In genomic region chr5:159099049-159099760, GRCh38 we compare ENCODE assay signal across 8 cellular contexts. TPM values are rescaled to one million over a fixed set of nuclear protein-coding genes. Genes with fewer than 3 reads are reported as not detected.
A peak's percentile ranks its signal among the peaks of the same experiment; 100 is the strongest.
DNase-seq lines count a peak whose midpoint lies in the region; ATAC-seq, FAIRE-seq and TF ChIP-seq lines count a peak whose summit lies in the region.

No MANE protein-coding gene starts in this region.

- H3K36me3 ChIP-seq in ACC112 (ENCODE audit: insufficient read depth, low read length), result no peaks in the 10 kb centered on the region
- no peaks in the 10 kb centered on the region for H3K36me3 ChIP-seq in brain microvascular endothelial cell (replicated peaks)
- H3K36me3 ChIP-seq in spleen, result peaks cover 0 to 8% (median 2%) of the 10 kb centered on the region in 6 donors

- H3K27me3 ChIP-seq in ACC112 (ENCODE audit: insufficient read depth, low read length) (no peaks in the 10 kb centered on the region), brain microvascular endothelial cell (replicated peaks) (no peaks in the 10 kb centered on the region), spleen (replicated peaks in 1 of 7) (peaks cover 0 to 93% (median 34%) of the 10 kb centered on the region in 7 donors)

- H3K4me3 ChIP-seq in ACC112 (ENCODE audit: low read depth, low read length) (peak overlapping the region; percentile 89), brain microvascular endothelial cell (ENCODE audit: low read depth, low read length) (peak overlapping the region; percentile 68), spleen (peak overlapping the region; percentile 46 to 75 (median 62))

- TF ChIP-seq POLR2A in spleen (IDR thresholded peaks at IDR 0.05), result no peak

- H3K79me2 ChIP-seq in ACC112 (ENCODE audit: control insufficient read depth, insufficient read depth, low read length, unreplicated experiment), result peaks cover 77% of the 10 kb centered on the region

- WGBS in spleen, 5 donors, result 1% methylated on average over 27 to 55 of the region's 55 CpGs

- DNase-seq in GM18507 (ENCODE audit: extremely low spot score, insufficient read length, low read depth) (no peak), HPDE6-E6E7 (ENCODE audit: extremely low spot score) (peak; percentile 39), brain microvascular endothelial cell (no peak), iPS-NIHi7 (ENCODE audit: extremely low spot score) (peak; percentile 49), spleen (peak; percentile 90)

- no peaks in the 10 kb centered on the region for H3K9me3 ChIP-seq in spleen

- ATAC-seq in SK-N-SH treated with all-trans-retinoic acid at 6 μM for 48 hours (peak; percentile 53), GM21447 (IDR thresholded peaks at IDR 0.05; ENCODE audit: unreplicated experiment) (no peak)

- H3K4me1 ChIP-seq in ACC112 (ENCODE audit: control insufficient read depth, insufficient read depth, low read length, unreplicated experiment), result peaks cover 20% of the 10 kb centered on the region
- peaks cover 12 to 98% (median 61%) of the 10 kb centered on the region in 6 donors for H3K4me1 ChIP-seq in spleen

- intact Hi-C loops in spleen (cut with DNase I; ENCODE audit: low total_unique reads), result no loop called here

- in situ Hi-C loops in brain microvascular endothelial cell (cut with HindIII; ENCODE audit: low pct_ligation_motif_present, low sequenced_read_pairs), result no loop called here

- no peak overlapping the region for H2AFZ ChIP-seq in ACC112 (ENCODE audit: low read length, unreplicated experiment)

- no peak for TF ChIP-seq CTCF in brain microvascular endothelial cell (IDR thresholded peaks at IDR 0.05; ENCODE audit: low read depth, low read length, missing control alignments)
- no peak for TF ChIP-seq CTCF in spleen (IDR thresholded peaks at IDR 0.05 in 8 of 11, conservative IDR thresholded peaks at IDR 0.05 in 3 of 11)

- peak; percentile 79 for FAIRE-seq in GM18507 (lab: Jason Lieb, UNC)

- H3K27ac ChIP-seq in ACC112 (ENCODE audit: low read depth, low read length) (peak overlapping the region; percentile 90), brain microvascular endothelial cell (peak overlapping the region; percentile 86), spleen (peak overlapping the region; percentile 82 to 93 (median 90))

TF ChIP-seq in SK-N-SH treated with all-trans-retinoic acid at 6 μM for 48 hours, 23 proteins besides CTCF, POLR2A, EP300 and RAD21:
- TF ChIP-seq, protein P1, sequence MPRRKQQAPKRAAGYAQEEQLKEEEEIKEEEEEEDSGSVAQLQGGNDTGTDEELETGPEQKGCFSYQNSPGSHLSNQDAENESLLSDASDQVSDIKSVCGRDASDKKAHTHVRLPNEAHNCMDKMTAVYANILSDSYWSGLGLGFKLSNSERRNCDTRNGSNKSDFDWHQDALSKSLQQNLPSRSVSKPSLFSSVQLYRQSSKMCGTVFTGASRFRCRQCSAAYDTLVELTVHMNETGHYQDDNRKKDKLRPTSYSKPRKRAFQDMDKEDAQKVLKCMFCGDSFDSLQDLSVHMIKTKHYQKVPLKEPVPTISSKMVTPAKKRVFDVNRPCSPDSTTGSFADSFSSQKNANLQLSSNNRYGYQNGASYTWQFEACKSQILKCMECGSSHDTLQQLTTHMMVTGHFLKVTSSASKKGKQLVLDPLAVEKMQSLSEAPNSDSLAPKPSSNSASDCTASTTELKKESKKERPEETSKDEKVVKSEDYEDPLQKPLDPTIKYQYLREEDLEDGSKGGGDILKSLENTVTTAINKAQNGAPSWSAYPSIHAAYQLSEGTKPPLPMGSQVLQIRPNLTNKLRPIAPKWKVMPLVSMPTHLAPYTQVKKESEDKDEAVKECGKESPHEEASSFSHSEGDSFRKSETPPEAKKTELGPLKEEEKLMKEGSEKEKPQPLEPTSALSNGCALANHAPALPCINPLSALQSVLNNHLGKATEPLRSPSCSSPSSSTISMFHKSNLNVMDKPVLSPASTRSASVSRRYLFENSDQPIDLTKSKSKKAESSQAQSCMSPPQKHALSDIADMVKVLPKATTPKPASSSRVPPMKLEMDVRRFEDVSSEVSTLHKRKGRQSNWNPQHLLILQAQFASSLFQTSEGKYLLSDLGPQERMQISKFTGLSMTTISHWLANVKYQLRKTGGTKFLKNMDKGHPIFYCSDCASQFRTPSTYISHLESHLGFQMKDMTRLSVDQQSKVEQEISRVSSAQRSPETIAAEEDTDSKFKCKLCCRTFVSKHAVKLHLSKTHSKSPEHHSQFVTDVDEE (CRISPR knock-in tag; IDR thresholded peaks at IDR 0.05), result peak; percentile 61; the same call in 1 of the 2 replicates
- TF ChIP-seq POU6F1 (CRISPR knock-in tag; IDR thresholded peaks at IDR 0.05; ENCODE audit: borderline replicate concordance, low read depth), result no peak
TF ChIP-seq in SK-N-SH treated with all-trans-retinoic acid at 6 μM for 48 hours: peak in this region for 1.

RNA-seq across cellular contexts. Expression of gene EBF1, which starts 0.5 kb away (rescaled TPM):
- total RNA-seq in spleen, result 10 to 100 TPM; 19.6 to 56.2 (median 34.8) TPM
- polyA plus RNA-seq in spleen, result 1 to 10 TPM; 6.8 to 8.8 (median 7.9) TPM

Comparison
In these comparisons a context has a peak if more than half of its experiments do, and no peak if none do; other contexts are left out.
1. DNase-seq: peak in HPDE6-E6E7 (single experiment), iPS-NIHi7 (single experiment) and spleen (single experiment); none in GM18507 (single experiment) and brain microvascular endothelial cell (single experiment).
2. Peak in every context shown above with its lines, with median percentiles within 50 percentile points of each other: H3K27ac ChIP-seq and H3K4me3 ChIP-seq.